Comparison of ENCODE assay signal across 8 cellular contexts in genomic region chr17:72556944-72557826, GRCh38.
DNase-seq lines count a peak whose midpoint lies in the region; ATAC-seq and TF ChIP-seq lines count a peak whose summit lies in the region.

No MANE protein-coding gene starts in this region.

- no peaks in the 10 kb centered on the region for H3K36me3 ChIP-seq in HEK293 (ENCODE audit: control insufficient read depth in 2 of 2, insufficient read depth in 1 of 2, low read length in 2 of 2)

- no peaks in the 10 kb centered on the region for H3K4me1 ChIP-seq in HEK293 (ENCODE audit: control insufficient read depth, insufficient read depth, low read length)

- no peaks in the 10 kb centered on the region for H3K4me1 Mint-ChIP-seq in T-helper 2 cell treated with Interferon-gamma antibody and Interleukin-4, amounts not matched to agents 5 μg/mL and 100 μg/mL, for 36 hours (ENCODE audit: low read depth)

- H3K4me3 ChIP-seq in HEK293 (ENCODE audit: low read depth, low read length): no peak overlapping the region

- no peak overlapping the region for H3K27ac ChIP-seq in HEK293 (ENCODE audit: extremely low read depth, low read depth, low read length)

- CTCF ChIA-PET in HEK293 (lab: Yijun Ruan, JAX): interaction anchor here (0.6 to 10.7 kb wide), 98 partner anchors 10 to 1809 kb away, joined by 3 to 301 read pairs (median 3); partner anchors contain the start of gene COG1

- POLR2A ChIA-PET in HEK293 (lab: Yijun Ruan, JAX): interaction anchor here (0.5 to 1.5 kb wide), 6 partner anchors 31 to 812 kb away, joined by 3 to 11 read pairs (median 5); no protein-coding TSS in a partner anchor

- no peaks in the 10 kb centered on the region for H3K9me3 ChIP-seq in HEK293 (ENCODE audit: control insufficient read depth, insufficient read depth, low read depth, low read length)

- H3K36me3 Mint-ChIP-seq in T-helper 2 cell treated with Interferon-gamma antibody and Interleukin-4, amounts not matched to agents 5 μg/mL and 100 μg/mL, for 36 hours (ENCODE audit: low read depth): no peaks in the 10 kb centered on the region

- no peak overlapping the region for H3K4me3 Mint-ChIP-seq in T-helper 2 cell treated with Interferon-gamma antibody and Interleukin-4, amounts not matched to agents 5 μg/mL and 100 μg/mL, for 36 hours

- TF ChIP-seq CTCF in HEK293 (tag by site-specific recombination; IDR thresholded peaks at IDR 0.05): peak; percentile 75

- H3K27ac Mint-ChIP-seq in T-helper 2 cell treated with Interferon-gamma antibody and Interleukin-4, amounts not matched to agents 5 μg/mL and 100 μg/mL, for 36 hours: no peak overlapping the region

- no peaks in the 10 kb centered on the region for H3K9me3 Mint-ChIP-seq in T-helper 2 cell treated with Interferon-gamma antibody and Interleukin-4, amounts not matched to agents 5 μg/mL and 100 μg/mL, for 36 hours

- no peaks in the 10 kb centered on the region for H3K27me3 Mint-ChIP-seq in T-helper 2 cell treated with Interferon-gamma antibody and Interleukin-4, amounts not matched to agents 5 μg/mL and 100 μg/mL, for 36 hours (ENCODE audit: low read depth)

- no peak for ATAC-seq in HG02870 (IDR thresholded peaks at IDR 0.05; ENCODE audit: unreplicated experiment)

- DNase-seq in DMS79 treated with DMSO at 0.1 percent for 48 hours (lab: John Stamatoyannopoulos, UW) (peak; percentile 55), NCI-H1930 (lab: John Stamatoyannopoulos, UW) (peak; percentile 51 to 55), anterior cingulate cortex (lab: John Stamatoyannopoulos, UW) (peak in 51 of 58 donors; percentile 12 to 78 (median 39)), hippocampal formation (lab: John Stamatoyannopoulos, UW) (peak; percentile 36 to 57)
- DNase-seq in T-helper 2 cell treated with Interferon-gamma antibody and Interleukin-4, amounts not matched to agents 5 μg/mL and 100 μg/mL, for 36 hours (ENCODE audit: low spot score): peak; percentile 34
- peak; percentile 77 for DNase-seq in stimulated activated CD4-positive, alpha-beta T cell treated with anti-CD3 and anti-CD28 coated beads, Interleukin-15, amount 100 ng/mL, for 24 hours

TF ChIP-seq in HEK293, 187 proteins besides CTCF, POLR2A, EP300 and RAD21 (continues in another document):
- peak; percentile 93 for TF ChIP-seq ZNF654 (tag by site-specific recombination; IDR thresholded peaks at IDR 0.05; ENCODE audit: low read depth)
- no peak for TF ChIP-seq ZNF2 (tag by site-specific recombination; IDR thresholded peaks at IDR 0.05)
- no peak for TF ChIP-seq ZNF155 (tag by site-specific recombination; IDR thresholded peaks at IDR 0.05)
- no peak for TF ChIP-seq ZNF16 (tag by site-specific recombination; IDR thresholded peaks at IDR 0.05; ENCODE audit: low read depth)
- peak; percentile 80 for TF ChIP-seq KLF9 (tag by site-specific recombination; IDR thresholded peaks at IDR 0.05; ENCODE audit: low read depth)
- TF ChIP-seq ZIC2 (tag by site-specific recombination; IDR thresholded peaks at IDR 0.05): peak; percentile 24
- no peak for TF ChIP-seq MEIS1 (CRISPR knock-in tag; IDR thresholded peaks at IDR 0.05; ENCODE audit: borderline replicate concordance)
- no peak for TF ChIP-seq ZNF610 (tag by site-specific recombination; IDR thresholded peaks at IDR 0.05; ENCODE audit: borderline replicate concordance)
- no peak for TF ChIP-seq ZNF416 (tag by site-specific recombination; IDR thresholded peaks at IDR 0.05)
- no peak for TF ChIP-seq ZBTB20 (tag by site-specific recombination; IDR thresholded peaks at IDR 0.05)
- TF ChIP-seq ZNF239 (tag by site-specific recombination; IDR thresholded peaks at IDR 0.05): no peak
- TF ChIP-seq ZFHX2 (tag by site-specific recombination; conservative IDR thresholded peaks at IDR 0.05): peak; percentile 86
- TF ChIP-seq ZNF596 (tag by site-specific recombination; IDR thresholded peaks at IDR 0.05): no peak
- TF ChIP-seq ZXDB (tag by site-specific recombination; IDR thresholded peaks at IDR 0.05): no peak
- TF ChIP-seq ZBTB49 (tag by site-specific recombination; IDR thresholded peaks at IDR 0.05; ENCODE audit: low read depth): no peak
- 0 out of 2 replicates have a peak, but pooled peaks have one; percentile 17 for TF ChIP-seq SALL2 (tag by site-specific recombination; IDR thresholded peaks at IDR 0.05; ENCODE audit: borderline replicate concordance)
- TF ChIP-seq SP2 (tag by site-specific recombination; IDR thresholded peaks at IDR 0.05): no peak
- no peak for TF ChIP-seq ZNF354C (tag by site-specific recombination; IDR thresholded peaks at IDR 0.05; ENCODE audit: borderline replicate concordance, low read depth)
- no peak for TF ChIP-seq AEBP2 (tag by site-specific recombination; IDR thresholded peaks at IDR 0.05; ENCODE audit: borderline replicate concordance)
- no peak for TF ChIP-seq ZNF266 (tag by site-specific recombination; IDR thresholded peaks at IDR 0.05; ENCODE audit: low read depth)
- TF ChIP-seq ZNF777 (tag by site-specific recombination; IDR thresholded peaks at IDR 0.05; ENCODE audit: borderline replicate concordance): no peak
- no peak for TF ChIP-seq ZNF623 (tag by site-specific recombination; IDR thresholded peaks at IDR 0.05)
- no peak for TF ChIP-seq ZNF501 (tag by site-specific recombination; IDR thresholded peaks at IDR 0.05)
- no peak for TF ChIP-seq ZNF548 (tag by site-specific recombination; IDR thresholded peaks at IDR 0.05)
- no peak for TF ChIP-seq ZNF76 (tag by site-specific recombination; IDR thresholded peaks at IDR 0.05; ENCODE audit: borderline replicate concordance, low read depth)
- TF ChIP-seq ZNF391 (tag by site-specific recombination; IDR thresholded peaks at IDR 0.05; ENCODE audit: borderline replicate concordance, low read depth): 0 out of 2 replicates have a peak, but pooled peaks have one; percentile 26
- TF ChIP-seq, protein P1, sequence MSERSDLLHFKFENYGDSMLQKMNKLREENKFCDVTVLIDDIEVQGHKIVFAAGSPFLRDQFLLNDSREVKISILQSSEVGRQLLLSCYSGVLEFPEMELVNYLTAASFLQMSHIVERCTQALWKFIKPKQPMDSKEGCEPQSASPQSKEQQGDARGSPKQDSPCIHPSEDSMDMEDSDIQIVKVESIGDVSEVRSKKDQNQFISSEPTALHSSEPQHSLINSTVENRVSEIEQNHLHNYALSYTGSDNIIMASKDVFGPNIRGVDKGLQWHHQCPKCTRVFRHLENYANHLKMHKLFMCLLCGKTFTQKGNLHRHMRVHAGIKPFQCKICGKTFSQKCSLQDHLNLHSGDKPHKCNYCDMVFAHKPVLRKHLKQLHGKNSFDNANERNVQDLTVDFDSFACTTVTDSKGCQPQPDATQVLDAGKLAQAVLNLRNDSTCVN (tag by site-specific recombination; optimal IDR thresholded peaks at IDR 0.05): peak; percentile 11
- no peak for TF ChIP-seq BCL6B (tag by site-specific recombination; IDR thresholded peaks at IDR 0.05)
- no peak for TF ChIP-seq ZNF510 (tag by site-specific recombination; IDR thresholded peaks at IDR 0.05; ENCODE audit: insufficient replicate concordance)
- TF ChIP-seq ZNF146 (tag by site-specific recombination; IDR thresholded peaks at IDR 0.05): no peak
- TF ChIP-seq ZNF560 (tag by site-specific recombination; IDR thresholded peaks at IDR 0.05; ENCODE audit: borderline replicate concordance): no peak
- TF ChIP-seq TRIM28 (IDR thresholded peaks at IDR 0.05; ENCODE audit: borderline replicate concordance, low read length): no peak
- TF ChIP-seq ZNF585B (tag by site-specific recombination; IDR thresholded peaks at IDR 0.05): no peak
- TF ChIP-seq ZNF394 (tag by site-specific recombination; IDR thresholded peaks at IDR 0.05; ENCODE audit: borderline replicate concordance): peak; percentile 51; the same call in 1 of the 2 replicates
